ENCODE assay signal across 17 cellular contexts in genomic region chr11:103870821-103871309, GRCh38.
DNase-seq lines count a peak whose midpoint lies in the region; ATAC-seq and TF ChIP-seq lines count a peak whose summit lies in the region.
"Had no signal": no experiment of that assay in that cellular context is flagged by ENCODE, and none has a peak within 500 bp of the region (broad histone marks: within the 10 kb centered on the region; RNA-seq: fewer than 3 reads in every experiment).

No MANE protein-coding gene starts in this region.

- TF ChIP-seq CTCF in cardiac fibroblast (IDR thresholded peaks at IDR 0.05; ENCODE audit: low read depth, low read length) (no peak), sigmoid colon (IDR thresholded peaks at IDR 0.05) (no peak)

- H4K20me1 ChIP-seq in BLaER1 = no peaks in the 10 kb centered on the region

- H3K4me2 ChIP-seq in BLaER1 = peak overlapping the region; percentile 68
- H3K4me2 ChIP-seq: SK-N-SH had no signal

- WGBS in right cardiac atrium = 72% methylated on average over 7 of the region's 7 CpGs
- 88 to 95% methylated on average over 7 of the region's 7 CpGs for WGBS in sigmoid colon, 2 donors

- intact Hi-C loops in right cardiac atrium (cut with DNase I) = no loop called here
- intact Hi-C loops in sigmoid colon (cut with DNase I) = no loop called here
- intact Hi-C loops in activated CD4-positive, alpha-beta T cell treated with anti-CD3 and anti-CD28 coated beads, Interleukin-2, amount 10 ng/mL, durations not matched to agents 24 days and 14 days (cut with micrococcal nuclease) = no loop called here

- no peak overlapping the region for H3K4me3 Mint-ChIP-seq in activated CD4-positive, alpha-beta T cell treated with anti-CD3 and anti-CD28 coated beads, Interleukin-2, amount 10 ng/mL, durations not matched to agents 24 days and 14 days
- H3K4me3 Mint-ChIP-seq: activated naive CD8-positive, alpha-beta T cell treated with anti-CD3 and anti-CD28 coated beads for 36 hours; activated T-cell treated with anti-CD3 and anti-CD28 coated beads, Interleukin-2, amount 50 U/mL, for 4 hours; central memory CD8-positive, alpha-beta T cell had no signal

- H3K27ac ChIP-seq in BLaER1 (no peak overlapping the region), right cardiac atrium (ENCODE audit: low read length) (no peak overlapping the region), sigmoid colon (peak overlapping the region in 1 of 4 donors; percentile 39)

- no peaks in the 10 kb centered on the region for H3K27me3 Mint-ChIP-seq in activated CD4-positive, alpha-beta T cell treated with anti-CD3 and anti-CD28 coated beads, Interleukin-2, amount 10 ng/mL, durations not matched to agents 24 days and 14 days
- H3K27me3 Mint-ChIP-seq: activated naive CD8-positive, alpha-beta T cell treated with anti-CD3 and anti-CD28 coated beads for 36 hours; central memory CD8-positive, alpha-beta T cell had no signal

- no peak for TF ChIP-seq POLR2A in sigmoid colon (IDR thresholded peaks at IDR 0.05)

- H3K36me3 Mint-ChIP-seq in activated CD4-positive, alpha-beta T cell treated with anti-CD3 and anti-CD28 coated beads, Interleukin-2, amount 10 ng/mL, durations not matched to agents 24 days and 14 days (ENCODE audit: low read depth) = no peaks in the 10 kb centered on the region
- H3K36me3 Mint-ChIP-seq: activated naive CD8-positive, alpha-beta T cell treated with anti-CD3 and anti-CD28 coated beads for 36 hours had no signal

- no peak overlapping the region for H3K4me3 ChIP-seq in BLaER1
- H3K4me3 ChIP-seq in cardiac fibroblast (replicated peaks in 1 of 2; ENCODE audit: low read depth in 2 of 2, low read length in 2 of 2) = no peak overlapping the region
- no peak overlapping the region for H3K4me3 ChIP-seq in right cardiac atrium (ENCODE audit: low read length)
- H3K4me3 ChIP-seq in sigmoid colon = no peak overlapping the region
- H3K4me3 ChIP-seq: transverse colon had no signal

- DNase-seq in cardiac fibroblast (ENCODE audit: low read depth in 2 of 2) = peak; percentile 33 to 45
- DNase-seq in right cardiac atrium = peak; percentile 46 to 82 (median 72)
- peak; percentile 89 for DNase-seq in sigmoid colon
- no peak for DNase-seq in activated CD4-positive, alpha-beta T cell treated with anti-CD3 and anti-CD28 coated beads, Interleukin-2, amount 10 ng/mL, durations not matched to agents 24 days and 14 days
- no peak for DNase-seq in hepatic stellate cell (ENCODE audit: low spot score)
- DNase-seq: activated CD4-positive, alpha-beta T cell treated with anti-CD3 and anti-CD28 coated beads, Interleukin-2, amount 50 U/mL, for 1 hour; activated naive CD8-positive, alpha-beta T cell treated with anti-CD3 and anti-CD28 coated beads for 36 hours; activated T-cell treated with anti-CD3 and anti-CD28 coated beads, Interleukin-2, amount 50 U/mL, for 4 hours; head of caudate nucleus; NCI-H2029 treated with DMSO at 0.1 percent for 48 hours; NCI-H524; SK-N-SH; transverse colon had no signal

- H3K9me3 ChIP-seq in BLaER1 = no peaks in the 10 kb centered on the region
- no peaks in the 10 kb centered on the region for H3K9me3 ChIP-seq in right cardiac atrium (ENCODE audit: control insufficient read depth, low read length)
- no peaks in the 10 kb centered on the region for H3K9me3 ChIP-seq in sigmoid colon
- H3K9me3 ChIP-seq: SK-N-SH, transverse colon had no signal

- H3K9ac ChIP-seq in BLaER1 = no peak overlapping the region
- H3K9ac ChIP-seq: SK-N-SH had no signal

- peak in 2 of 4 donors; percentile 16 to 20 for TF ChIP-seq EP300 in sigmoid colon (IDR thresholded peaks at IDR 0.05)

- H3K4me1 ChIP-seq in BLaER1 (peaks cover 47% of the 10 kb centered on the region), right cardiac atrium (ENCODE audit: control insufficient read depth, insufficient read depth, low read length) (peaks cover 2% of the 10 kb centered on the region), sigmoid colon (no peaks in the 10 kb centered on the region)
- H3K4me1 ChIP-seq: transverse colon had no signal

- ATAC-seq in right cardiac atrium (peak; percentile 90 to 92), SK-N-SH treated with all-trans-retinoic acid at 6 μM for 48 hours (no peak), HG03039 (IDR thresholded peaks at IDR 0.05; ENCODE audit: unreplicated experiment) (no peak)
- ATAC-seq: activated T-cell treated with anti-CD3 and anti-CD28 coated beads, Interleukin-2, amount 50 U/mL, for 4 hours had no signal

- no peak overlapping the region for H3K27ac Mint-ChIP-seq in activated CD4-positive, alpha-beta T cell treated with anti-CD3 and anti-CD28 coated beads, Interleukin-2, amount 10 ng/mL, durations not matched to agents 24 days and 14 days
- H3K27ac Mint-ChIP-seq: activated naive CD8-positive, alpha-beta T cell treated with anti-CD3 and anti-CD28 coated beads for 36 hours had no signal

- H3K4me1 Mint-ChIP-seq in activated CD4-positive, alpha-beta T cell treated with anti-CD3 and anti-CD28 coated beads, Interleukin-2, amount 10 ng/mL, durations not matched to agents 24 days and 14 days = no peaks in the 10 kb centered on the region
- H3K4me1 Mint-ChIP-seq: activated naive CD8-positive, alpha-beta T cell treated with anti-CD3 and anti-CD28 coated beads for 36 hours; central memory CD8-positive, alpha-beta T cell had no signal

- H3K36me3 ChIP-seq in BLaER1 (no peaks in the 10 kb centered on the region), sigmoid colon (no peaks in the 10 kb centered on the region)
- H3K36me3 ChIP-seq: transverse colon had no signal

- H3K9me3 Mint-ChIP-seq in activated CD4-positive, alpha-beta T cell treated with anti-CD3 and anti-CD28 coated beads, Interleukin-2, amount 10 ng/mL, durations not matched to agents 24 days and 14 days = no peaks in the 10 kb centered on the region
- H3K9me3 Mint-ChIP-seq: activated naive CD8-positive, alpha-beta T cell treated with anti-CD3 and anti-CD28 coated beads for 36 hours; activated T-cell treated with anti-CD3 and anti-CD28 coated beads, Interleukin-2, amount 50 U/mL, for 4 hours; central memory CD8-positive, alpha-beta T cell had no signal

- no peaks in the 10 kb centered on the region for H3K27me3 ChIP-seq in BLaER1
- H3K27me3 ChIP-seq in right cardiac atrium (ENCODE audit: control insufficient read depth, insufficient read depth) = no peaks in the 10 kb centered on the region
- no peaks in the 10 kb centered on the region for H3K27me3 ChIP-seq in sigmoid colon
- H3K27me3 ChIP-seq: transverse colon had no signal

TF ChIP-seq in SK-N-SH treated with all-trans-retinoic acid at 6 μM for 48 hours, 23 proteins besides CTCF, POLR2A, EP300 and RAD21 (continues in another document):
- TF ChIP-seq CSRNP3 (CRISPR knock-in tag; IDR thresholded peaks at IDR 0.05) (no peak), ZC3H10 (CRISPR knock-in tag; IDR thresholded peaks at IDR 0.05) (no peak), PATZ1 (CRISPR knock-in tag; IDR thresholded peaks at IDR 0.05; ENCODE audit: borderline replicate concordance) (no peak), ZFP3 (CRISPR knock-in tag; IDR thresholded peaks at IDR 0.05) (no peak), ZFP30 (CRISPR knock-in tag; IDR thresholded peaks at IDR 0.05) (no peak), ZNF8 (CRISPR knock-in tag; IDR thresholded peaks at IDR 0.05) (no peak), ISL1 (CRISPR knock-in tag; IDR thresholded peaks at IDR 0.05) (no peak), ESRRG (CRISPR knock-in tag; IDR thresholded peaks at IDR 0.05) (no peak), PPARA (CRISPR knock-in tag; IDR thresholded peaks at IDR 0.05; ENCODE audit: borderline replicate concordance) (no peak), RARB (CRISPR knock-in tag; IDR thresholded peaks at IDR 0.05) (no peak), CREB5 (CRISPR knock-in tag; IDR thresholded peaks at IDR 0.05; ENCODE audit: low read depth) (no peak), SNAI2 (CRISPR knock-in tag; IDR thresholded peaks at IDR 0.05) (no peak), OSR1 (CRISPR knock-in tag; IDR thresholded peaks at IDR 0.05) (no peak), GLIS3 (CRISPR knock-in tag; IDR thresholded peaks at IDR 0.05) (no peak), TOX (CRISPR knock-in tag; IDR thresholded peaks at IDR 0.05; ENCODE audit: borderline replicate concordance) (no peak)

Comparison
In these comparisons a context has a peak if more than half of its experiments do, and no peak if none do; other contexts are left out.
1. DNase-seq: peak in cardiac fibroblast (2 of 2), right cardiac atrium (3 of 3) and sigmoid colon (single experiment); none in activated CD4-positive, alpha-beta T cell treated with anti-CD3 and anti-CD28 coated beads, Interleukin-2, amount 10 ng/mL, durations not matched to agents 24 days and 14 days (single experiment) and hepatic stellate cell (single experiment).
2. ATAC-seq: peak in right cardiac atrium (2 of 2); none in SK-N-SH treated with all-trans-retinoic acid at 6 μM for 48 hours (single experiment) and HG03039 (single experiment).